In the genomic region with DNA sequence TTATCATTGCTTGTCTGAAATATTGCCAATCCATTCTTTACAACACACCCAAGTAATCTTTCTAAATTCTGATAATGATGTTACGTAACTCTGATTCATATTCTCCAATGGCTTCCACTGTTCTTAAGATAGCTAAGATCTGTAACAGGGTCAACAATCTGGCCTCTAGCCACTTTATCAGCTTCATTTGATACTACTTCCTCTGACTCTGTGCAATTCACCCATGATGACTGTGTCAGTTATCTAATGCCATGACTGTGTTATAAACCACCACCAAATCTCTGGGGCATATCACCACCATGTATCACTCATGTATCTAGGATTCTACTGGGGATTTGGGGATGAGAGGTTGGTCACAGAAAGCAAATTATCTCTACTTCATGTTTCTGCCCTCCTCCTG, we compare ENCODE assay signal across 12 cellular contexts. TPM values are rescaled to one million over a fixed set of nuclear protein-coding genes. Genes with fewer than 3 reads are reported as not detected.
DNase-seq lines count a peak whose midpoint lies in the region; ATAC-seq and TF ChIP-seq lines count a peak whose summit lies in the region.
"Had no signal": no experiment of that assay in that cellular context is flagged by ENCODE, and none has a peak within 500 bp of the region (broad histone marks: within the 10 kb centered on the region; RNA-seq: fewer than 3 reads in every experiment).

No MANE protein-coding gene starts in this region.

- WGBS in gastroesophageal sphincter (ENCODE audit: low coverage in 1 of 2), 2 donors = 58 to 88% methylated on average over 1 of the region's 1 CpG

- TF ChIP-seq CTCF in HL-60 (IDR thresholded peaks at IDR 0.05; ENCODE audit: insufficient read depth, low read length) (no peak), gastroesophageal sphincter (IDR thresholded peaks at IDR 0.05) (no peak)

- no peak for TF ChIP-seq EP300 in gastroesophageal sphincter (IDR thresholded peaks at IDR 0.05)

- no peak for TF ChIP-seq POLR2A in gastroesophageal sphincter (IDR thresholded peaks at IDR 0.05)

- H3K4me3 Mint-ChIP-seq in T-helper 17 cell = no peak overlapping the region
- H3K4me3 Mint-ChIP-seq: stimulated activated naive CD8-positive, alpha-beta T cell treated with anti-CD3 and anti-CD28 coated beads, Interleukin-15, amount 100 ng/mL, for 72 hours had no signal

- no peaks in the 10 kb centered on the region for H3K36me3 ChIP-seq in gastroesophageal sphincter
- H3K36me3 ChIP-seq: ascending aorta had no signal

- no peaks in the 10 kb centered on the region for H3K27me3 Mint-ChIP-seq in T-helper 17 cell
- H3K27me3 Mint-ChIP-seq: stimulated activated naive CD8-positive, alpha-beta T cell treated with anti-CD3 and anti-CD28 coated beads, Interleukin-15, amount 100 ng/mL, for 72 hours had no signal

- H3K4me3 ChIP-seq in HL-60 (replicated peaks; ENCODE audit: insufficient read depth, low read length) (no peak overlapping the region), gastroesophageal sphincter (no peak overlapping the region)
- H3K4me3 ChIP-seq: ascending aorta had no signal

- no peaks in the 10 kb centered on the region for H3K27me3 ChIP-seq in HL-60 (ENCODE audit: insufficient read depth, poor library complexity, severe bottlenecking)
- H3K27me3 ChIP-seq in gastroesophageal sphincter = no peaks in the 10 kb centered on the region
- H3K27me3 ChIP-seq: ascending aorta had no signal

- H3K9me3 ChIP-seq in gastroesophageal sphincter = no peaks in the 10 kb centered on the region
- H3K9me3 ChIP-seq in T-helper 17 cell (ENCODE audit: control insufficient read depth, low read length, poor library complexity, severe bottlenecking) = no peaks in the 10 kb centered on the region
- H3K9me3 ChIP-seq: ascending aorta had no signal

- intact Hi-C loops in sciatic nerve (cut with DNase I) = no loop called here

- peaks cover 0 to 17% (median 0%) of the 10 kb centered on the region in 3 donors for H3K4me1 ChIP-seq in gastroesophageal sphincter

- H3K36me3 Mint-ChIP-seq in T-helper 17 cell (ENCODE audit: low read depth) = no peaks in the 10 kb centered on the region

- H3K27ac ChIP-seq in HL-60 (replicated peaks) (no peak overlapping the region), gastroesophageal sphincter (no peak overlapping the region)

- peak; percentile 38 to 76 for DNase-seq in HL-60 (ENCODE audit: low read depth in 1 of 2, low spot score in 1 of 2)
- DNase-seq in SKM-1 (lab: John Stamatoyannopoulos, UW; ENCODE audit: unreplicated experiment) = peak; percentile 35
- no peak for DNase-seq in sciatic nerve (ENCODE audit: low spot score)
- DNase-seq in T-helper 17 cell = no peak
- DNase-seq: NCI-H2029; SHP77 treated with DMSO at 0.1 percent for 48 hours; stimulated activated naive CD8-positive, alpha-beta T cell treated with anti-CD3 and anti-CD28 coated beads, Interleukin-15, amount 100 ng/mL, for 72 hours had no signal

- peaks cover 5% of the 10 kb centered on the region for H3K4me1 Mint-ChIP-seq in T-helper 17 cell

- ATAC-seq in gastroesophageal sphincter (peak; percentile 51), sciatic nerve (peak; percentile 55), T-helper 17 cell (no peak), GM18868 (IDR thresholded peaks at IDR 0.05; ENCODE audit: unreplicated experiment) (no peak), GM18907 (IDR thresholded peaks at IDR 0.05; ENCODE audit: unreplicated experiment) (no peak), HG02678 (IDR thresholded peaks at IDR 0.05; ENCODE audit: unreplicated experiment) (no peak)
- ATAC-seq: stimulated activated naive CD8-positive, alpha-beta T cell treated with anti-CD3 and anti-CD28 coated beads, Interleukin-15, amount 100 ng/mL, for 72 hours had no signal

- H3K27ac Mint-ChIP-seq in T-helper 17 cell = no peak overlapping the region
- H3K27ac Mint-ChIP-seq: stimulated activated naive CD8-positive, alpha-beta T cell treated with anti-CD3 and anti-CD28 coated beads, Interleukin-15, amount 100 ng/mL, for 72 hours had no signal

RNA-seq across cellular contexts. Expression of gene CD200, which starts 44.0 kb away (rescaled TPM):
- total RNA-seq in gastroesophageal sphincter (10 to 100 TPM in 1 of 4 donors, 1 to 10 TPM in 3; 2.5 to 15.6 (median 4.8) TPM), sciatic nerve (23.8 TPM), T-helper 17 cell (1 to 10 TPM; 1.7 to 2.8 TPM)

Comparison
In these comparisons a context has a peak if more than half of its experiments do, and no peak if none do; other contexts are left out.
1. DNase-seq: peak in HL-60 (2 of 2) and SKM-1 (single experiment); none in sciatic nerve (single experiment) and T-helper 17 cell (0 of 3).
2. ATAC-seq: peak in gastroesophageal sphincter (single experiment) and sciatic nerve (single experiment); none in T-helper 17 cell (single experiment), GM18868 (single experiment), GM18907 (single experiment) and HG02678 (single experiment).